4 cellular contexts compared by ENCODE assay signal in genomic region chr13:23952796-23953195, GRCh38. TPM values are rescaled to one million over a fixed set of nuclear protein-coding genes. Genes with fewer than 3 reads are reported as not detected.
"Had no signal": no experiment of that assay in that cellular context is flagged by ENCODE, and none has a peak within 500 bp of the region (broad histone marks: within the 10 kb centered on the region; RNA-seq: fewer than 3 reads in every experiment).

No MANE protein-coding gene starts in this region.

- ATAC-seq: GM12878 had no signal

- H3K4me3 ChIP-seq: GM12878 had no signal

- DNase-seq: GDM1, GF-D8 had no signal

RNA-seq across cellular contexts. Expression of gene C1QTNF9B, which starts 55.5 kb away (rescaled TPM):
- total RNA-seq: G401, GM12878 had no signal
